In the genomic region with DNA sequence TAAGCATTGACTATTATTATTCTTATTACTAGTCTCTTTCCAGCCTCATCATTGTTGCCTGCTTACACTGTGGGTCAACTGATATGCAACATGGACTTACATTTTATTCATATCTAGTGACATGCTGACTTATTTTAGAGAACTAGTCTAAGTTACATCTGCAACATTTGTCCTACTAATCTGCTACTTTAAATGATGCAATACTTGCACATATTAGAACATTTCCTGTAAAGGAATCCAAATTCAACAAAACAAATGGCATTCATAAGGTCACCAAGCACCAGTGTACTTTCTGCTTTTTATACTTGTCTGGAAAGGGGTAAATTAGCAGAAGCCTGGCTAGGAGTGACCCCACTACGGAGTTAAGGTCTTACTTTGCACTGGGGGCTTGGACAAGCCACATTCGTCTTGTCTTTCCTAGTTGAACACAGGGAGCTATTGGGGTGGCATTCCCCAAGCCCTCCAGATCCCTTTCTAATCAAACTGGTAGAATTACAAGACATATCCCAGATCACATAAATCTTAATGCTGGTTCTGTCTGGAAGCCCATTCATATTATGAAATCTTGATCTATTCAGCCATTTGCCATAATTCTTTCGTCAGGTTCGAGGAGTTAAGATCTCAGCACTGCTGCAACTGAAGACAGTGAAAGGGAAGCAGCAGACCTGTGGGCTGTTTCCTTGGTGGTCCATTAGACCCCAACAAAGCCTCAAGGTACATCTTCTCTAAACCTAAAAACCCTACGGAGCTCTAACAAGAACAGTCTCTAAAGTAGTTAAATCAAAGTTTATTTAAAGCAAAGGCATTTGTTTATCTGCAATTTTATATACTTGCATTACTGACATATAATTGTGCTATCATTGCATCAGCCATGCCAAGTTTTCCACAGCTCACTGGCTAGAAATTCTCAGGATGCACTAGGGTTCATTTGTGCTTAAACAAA, we compare ENCODE assay signal across 1 cellular context.
A peak's percentile ranks its signal among the peaks of the same experiment; 100 is the strongest.
TF ChIP-seq lines count a peak whose summit lies in the region.

No MANE protein-coding gene starts in this region.

TF ChIP-seq in K562, 482 proteins besides CTCF, POLR2A, EP300 and RAD21 (continued from another document and continues in another):
- TF ChIP-seq RREB1 (CRISPR knock-in tag; IDR thresholded peaks at IDR 0.05) (no peak), SREBF2 (CRISPR knock-in tag; IDR thresholded peaks at IDR 0.05) (no peak), E2F8 (IDR thresholded peaks at IDR 0.05; ENCODE audit: low read depth, partially characterized antibody) (no peak), ZNF239 (CRISPR knock-in tag; IDR thresholded peaks at IDR 0.05) (peak; percentile 30; the same call in 1 of the 2 replicates), BCOR (IDR thresholded peaks at IDR 0.05) (no peak), GTF2A2 (tag; IDR thresholded peaks at IDR 0.05) (peak; percentile 14; the same call in 1 of the 2 replicates), TRIM28 (IDR thresholded peaks at IDR 0.05) (no peak), COPS2 (conservative IDR thresholded peaks at IDR 0.05) (no peak), ZBTB26 (CRISPR knock-in tag; IDR thresholded peaks at IDR 0.05) (no peak), DACH1 (IDR thresholded peaks at IDR 0.05; ENCODE audit: partially characterized antibody) (no peak), NR3C1 (CRISPR knock-in tag; IDR thresholded peaks at IDR 0.05) (no peak), UBTF (IDR thresholded peaks at IDR 0.05; ENCODE audit: borderline replicate concordance in 1 of 2, low read depth in 2 of 2, low read length in 2 of 2) (no peak), NKRF (IDR thresholded peaks at IDR 0.05; ENCODE audit: borderline replicate concordance) (no peak), MTA2 (IDR thresholded peaks at IDR 0.05; ENCODE audit: low read depth) (no peak), CBX5 (IDR thresholded peaks at IDR 0.05; ENCODE audit: borderline replicate concordance, low read depth) (no peak), ETV1 (tag; conservative IDR thresholded peaks at IDR 0.05; ENCODE audit: low read depth) (peak; percentile 43; the same call in 1 of the 2 replicates), ZNF133 (CRISPR knock-in tag; IDR thresholded peaks at IDR 0.05) (no peak), ZNF584 (CRISPR knock-in tag; IDR thresholded peaks at IDR 0.05; ENCODE audit: low read depth) (peak; percentile 97), ZNF175 (CRISPR knock-in tag; IDR thresholded peaks at IDR 0.05; ENCODE audit: low read depth) (peak; percentile 72), SIN3A (IDR thresholded peaks at IDR 0.05; ENCODE audit: borderline replicate concordance in 2 of 2, control insufficient read depth in 1 of 2, low read depth in 2 of 2, low read length in 2 of 2) (no peak), EP400 (IDR thresholded peaks at IDR 0.05) (peak; percentile 56), SMARCA5 (IDR thresholded peaks at IDR 0.05) (no peak), ZNF280B (CRISPR knock-in tag; IDR thresholded peaks at IDR 0.05) (no peak), POLR3G (IDR thresholded peaks at IDR 0.05; ENCODE audit: extremely low read depth, insufficient read length, insufficient replicate concordance) (no peak), KDM4B (IDR thresholded peaks at IDR 0.05; ENCODE audit: borderline replicate concordance in 2 of 2, low read depth in 1 of 2) (no peak), PURB (CRISPR knock-in tag; IDR thresholded peaks at IDR 0.05; ENCODE audit: low read depth) (no peak), ZNF589 (CRISPR knock-in tag; IDR thresholded peaks at IDR 0.05; ENCODE audit: low read depth) (peak; percentile 89)
- TF ChIP-seq, protein P1, sequence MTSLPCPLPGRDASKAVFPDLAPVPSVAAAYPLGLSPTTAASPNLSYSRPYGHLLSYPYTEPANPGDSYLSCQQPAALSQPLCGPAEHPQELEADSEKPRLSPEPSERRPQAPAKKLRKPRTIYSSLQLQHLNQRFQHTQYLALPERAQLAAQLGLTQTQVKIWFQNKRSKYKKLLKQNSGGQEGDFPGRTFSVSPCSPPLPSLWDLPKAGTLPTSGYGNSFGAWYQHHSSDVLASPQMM (CRISPR knock-in tag; IDR thresholded peaks at IDR 0.05) = no peak
- TF ChIP-seq, protein P2, sequence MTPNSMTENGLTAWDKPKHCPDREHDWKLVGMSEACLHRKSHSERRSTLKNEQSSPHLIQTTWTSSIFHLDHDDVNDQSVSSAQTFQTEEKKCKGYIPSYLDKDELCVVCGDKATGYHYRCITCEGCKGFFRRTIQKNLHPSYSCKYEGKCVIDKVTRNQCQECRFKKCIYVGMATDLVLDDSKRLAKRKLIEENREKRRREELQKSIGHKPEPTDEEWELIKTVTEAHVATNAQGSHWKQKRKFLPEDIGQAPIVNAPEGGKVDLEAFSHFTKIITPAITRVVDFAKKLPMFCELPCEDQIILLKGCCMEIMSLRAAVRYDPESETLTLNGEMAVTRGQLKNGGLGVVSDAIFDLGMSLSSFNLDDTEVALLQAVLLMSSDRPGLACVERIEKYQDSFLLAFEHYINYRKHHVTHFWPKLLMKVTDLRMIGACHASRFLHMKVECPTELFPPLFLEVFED (CRISPR knock-in tag; conservative IDR thresholded peaks at IDR 0.05) = no peak
- TF ChIP-seq, protein P3, sequence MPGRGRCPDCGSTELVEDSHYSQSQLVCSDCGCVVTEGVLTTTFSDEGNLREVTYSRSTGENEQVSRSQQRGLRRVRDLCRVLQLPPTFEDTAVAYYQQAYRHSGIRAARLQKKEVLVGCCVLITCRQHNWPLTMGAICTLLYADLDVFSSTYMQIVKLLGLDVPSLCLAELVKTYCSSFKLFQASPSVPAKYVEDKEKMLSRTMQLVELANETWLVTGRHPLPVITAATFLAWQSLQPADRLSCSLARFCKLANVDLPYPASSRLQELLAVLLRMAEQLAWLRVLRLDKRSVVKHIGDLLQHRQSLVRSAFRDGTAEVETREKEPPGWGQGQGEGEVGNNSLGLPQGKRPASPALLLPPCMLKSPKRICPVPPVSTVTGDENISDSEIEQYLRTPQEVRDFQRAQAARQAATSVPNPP (IDR thresholded peaks at IDR 0.05; ENCODE audit: borderline replicate concordance, insufficient read depth, insufficient read length) = no peak
- TF ChIP-seq, protein P4, sequence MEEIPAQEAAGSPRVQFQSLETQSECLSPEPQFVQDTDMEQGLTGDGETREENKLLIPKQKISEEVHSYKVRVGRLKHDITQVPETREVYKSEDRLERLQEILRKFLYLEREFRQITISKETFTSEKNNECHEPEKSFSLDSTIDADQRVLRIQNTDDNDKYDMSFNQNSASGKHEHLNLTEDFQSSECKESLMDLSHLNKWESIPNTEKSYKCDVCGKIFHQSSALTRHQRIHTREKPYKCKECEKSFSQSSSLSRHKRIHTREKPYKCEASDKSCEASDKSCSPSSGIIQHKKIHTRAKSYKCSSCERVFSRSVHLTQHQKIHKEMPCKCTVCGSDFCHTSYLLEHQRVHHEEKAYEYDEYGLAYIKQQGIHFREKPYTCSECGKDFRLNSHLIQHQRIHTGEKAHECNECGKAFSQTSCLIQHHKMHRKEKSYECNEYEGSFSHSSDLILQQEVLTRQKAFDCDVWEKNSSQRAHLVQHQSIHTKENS (CRISPR knock-in tag; IDR thresholded peaks at IDR 0.05) = no peak
